ENCODE assay signal across 23 cellular contexts in the genomic region with DNA sequence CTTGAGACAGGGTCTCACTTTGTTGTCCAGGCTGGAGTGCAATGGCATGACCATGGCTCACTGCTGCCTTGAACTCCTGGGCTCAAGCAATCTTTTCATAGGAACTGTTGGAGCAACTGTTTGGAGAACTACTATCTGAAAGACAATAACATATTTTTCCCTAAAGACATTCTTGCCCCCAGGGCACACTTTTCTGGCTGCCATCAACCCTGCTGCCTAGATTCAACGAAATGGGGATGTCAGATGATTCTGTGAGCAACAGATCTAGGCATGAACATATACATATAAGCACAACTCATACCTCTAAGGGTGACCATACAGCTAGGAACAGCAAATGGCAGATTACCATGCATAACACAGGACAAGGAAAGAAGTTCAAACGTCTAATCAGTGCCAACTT. TPM values are rescaled to one million over a fixed set of nuclear protein-coding genes. Genes with fewer than 3 reads are reported as not detected.
DNase-seq lines count a peak whose midpoint lies in the region; ATAC-seq and TF ChIP-seq lines count a peak whose summit lies in the region.
"Had no signal": no experiment of that assay in that cellular context is flagged by ENCODE, and none has a peak within 500 bp of the region (broad histone marks: within the 10 kb centered on the region; RNA-seq: fewer than 3 reads in every experiment).

No MANE protein-coding gene starts in this region.

- intact Hi-C loops in CD8-positive, alpha-beta T cell (cut with DNase I, micrococcal nuclease), result no loop called here
- intact Hi-C loops in naive thymus-derived CD4-positive, alpha-beta T cell (cut with micrococcal nuclease), result loop anchor here (2.0 kb wide), 2 partner anchors 14 to 16 kb away; no protein-coding TSS in a partner anchor
- intact Hi-C loops in lower lobe of right lung (cut with DNase I), result no loop called here

- CTCF ChIA-PET in CD8-positive, alpha-beta T cell (lab: Charles Lee), result interaction anchor here (1.3 kb wide), 1 partner anchor 27 kb away, joined by 3 read pairs; no protein-coding TSS in a partner anchor
- CTCF ChIA-PET in naive thymus-derived CD4-positive, alpha-beta T cell (lab: Charles Lee), result no interaction called here

- no peaks in the 10 kb centered on the region for H3K36me3 ChIP-seq in CD8-positive, alpha-beta T cell (ENCODE audit: insufficient read depth, low read length)
- peaks cover 0 to 5% (median 0%) of the 10 kb centered on the region in 3 experiments for H3K36me3 ChIP-seq in naive thymus-derived CD4-positive, alpha-beta T cell (ENCODE audit: control insufficient read depth in 2 of 3, insufficient read depth in 3 of 3, low read length in 3 of 3)
- no peaks in the 10 kb centered on the region for H3K36me3 ChIP-seq in lower lobe of right lung
- H3K36me3 ChIP-seq: MG63 had no signal

- POLR2A ChIA-PET in CD8-positive, alpha-beta T cell (lab: Charles Lee), result interaction anchor here (1.8 kb wide), 1 partner anchor 11 kb away, joined by 5 read pairs; no protein-coding TSS in a partner anchor
- POLR2A ChIA-PET in naive thymus-derived CD4-positive, alpha-beta T cell (lab: Charles Lee), result interaction anchor here (1.0 kb wide), 1 partner anchor 26 kb away, joined by 3 read pairs; no protein-coding TSS in a partner anchor

- H3K27me3 Mint-ChIP-seq in activated naive CD8-positive, alpha-beta T cell treated with anti-CD3 and anti-CD28 coated beads, Interleukin-2, amount 50 U/mL, for 24 hours, result no peaks in the 10 kb centered on the region
- no peaks in the 10 kb centered on the region for H3K27me3 Mint-ChIP-seq in activated naive CD8-positive, alpha-beta T cell treated with anti-CD3 and anti-CD28 coated beads for 36 hours
- no peaks in the 10 kb centered on the region for H3K27me3 Mint-ChIP-seq in CD8-positive, alpha-beta T cell (ENCODE audit: low read depth)
- no peaks in the 10 kb centered on the region for H3K27me3 Mint-ChIP-seq in central memory CD8-positive, alpha-beta T cell
- no peaks in the 10 kb centered on the region for H3K27me3 Mint-ChIP-seq in naive thymus-derived CD4-positive, alpha-beta T cell
- H3K27me3 Mint-ChIP-seq: CD8-positive, alpha-beta memory T cell had no signal

- H3K4me1 Mint-ChIP-seq in activated naive CD8-positive, alpha-beta T cell treated with anti-CD3 and anti-CD28 coated beads, Interleukin-2, amount 50 U/mL, for 24 hours, result peaks cover 80% of the 10 kb centered on the region
- H3K4me1 Mint-ChIP-seq in activated naive CD8-positive, alpha-beta T cell treated with anti-CD3 and anti-CD28 coated beads for 36 hours, result peaks cover 63% of the 10 kb centered on the region
- H3K4me1 Mint-ChIP-seq in CD8-positive, alpha-beta T cell (ENCODE audit: low read depth), result peaks cover 81% of the 10 kb centered on the region
- H3K4me1 Mint-ChIP-seq in central memory CD8-positive, alpha-beta T cell, result peaks cover 69% of the 10 kb centered on the region
- peaks cover 38 to 94% (median 87%) of the 10 kb centered on the region in 7 donors for H3K4me1 Mint-ChIP-seq in naive thymus-derived CD4-positive, alpha-beta T cell

- peaks cover 9% of the 10 kb centered on the region for H3K36me3 Mint-ChIP-seq in activated naive CD8-positive, alpha-beta T cell treated with anti-CD3 and anti-CD28 coated beads, Interleukin-2, amount 50 U/mL, for 24 hours (ENCODE audit: low read depth)
- peaks cover 37% of the 10 kb centered on the region for H3K36me3 Mint-ChIP-seq in activated naive CD8-positive, alpha-beta T cell treated with anti-CD3 and anti-CD28 coated beads for 36 hours
- peaks cover 19% of the 10 kb centered on the region for H3K36me3 Mint-ChIP-seq in CD8-positive, alpha-beta T cell
- peaks cover 2% of the 10 kb centered on the region for H3K36me3 Mint-ChIP-seq in central memory CD8-positive, alpha-beta T cell (ENCODE audit: insufficient read depth)
- peaks cover 0 to 18% (median 11%) of the 10 kb centered on the region in 5 donors for H3K36me3 Mint-ChIP-seq in naive thymus-derived CD4-positive, alpha-beta T cell

- no peak overlapping the region for H3K27ac ChIP-seq in CD8-positive, alpha-beta T cell (ENCODE audit: low read depth, low read length)
- no peak overlapping the region for H3K27ac ChIP-seq in naive thymus-derived CD4-positive, alpha-beta T cell (ENCODE audit: low read depth, low read length)
- H3K27ac ChIP-seq in lower lobe of right lung, result no peak overlapping the region

- no peak for ATAC-seq in activated naive CD8-positive, alpha-beta T cell treated with anti-CD3 and anti-CD28 coated beads, Interleukin-2, amount 50 U/mL, for 24 hours
- ATAC-seq in CD8-positive, alpha-beta T cell, result no peak
- no peak for ATAC-seq in central memory CD8-positive, alpha-beta T cell (replicated peaks; ENCODE audit: extremely low read depth, poor library complexity, severe bottlenecking)
- no peak for ATAC-seq in naive thymus-derived CD4-positive, alpha-beta T cell
- ATAC-seq in lower lobe of right lung (no peak), GM18868 (IDR thresholded peaks at IDR 0.05; ENCODE audit: unreplicated experiment) (no peak), HG02610 (IDR thresholded peaks at IDR 0.05; ENCODE audit: unreplicated experiment) (no peak)

- H3K4me1 ChIP-seq in CD8-positive, alpha-beta T cell (ENCODE audit: insufficient read depth, low read length), result peaks cover 72% of the 10 kb centered on the region
- peaks cover 43 to 49% of the 10 kb centered on the region in 2 donors for H3K4me1 ChIP-seq in naive thymus-derived CD4-positive, alpha-beta T cell (ENCODE audit: control insufficient read depth in 2 of 2, insufficient read depth in 2 of 2, low read length in 2 of 2)
- H3K4me1 ChIP-seq in lower lobe of right lung, result peaks cover 65% of the 10 kb centered on the region

- H3K27ac Mint-ChIP-seq in activated naive CD8-positive, alpha-beta T cell treated with anti-CD3 and anti-CD28 coated beads, Interleukin-2, amount 50 U/mL, for 24 hours, result peak overlapping the region; percentile 24
- no peak overlapping the region for H3K27ac Mint-ChIP-seq in activated naive CD8-positive, alpha-beta T cell treated with anti-CD3 and anti-CD28 coated beads for 36 hours
- H3K27ac Mint-ChIP-seq in CD8-positive, alpha-beta T cell, result peak overlapping the region; percentile 30
- H3K27ac Mint-ChIP-seq in central memory CD8-positive, alpha-beta T cell (ENCODE audit: low read depth), result peak overlapping the region; percentile 10
- H3K27ac Mint-ChIP-seq in naive thymus-derived CD4-positive, alpha-beta T cell, result peak overlapping the region in 5 of 9 donors; percentile 2 to 73 (median 14)

- no peak overlapping the region for H3K4me3 Mint-ChIP-seq in activated naive CD8-positive, alpha-beta T cell treated with anti-CD3 and anti-CD28 coated beads, Interleukin-2, amount 50 U/mL, for 24 hours
- no peak overlapping the region for H3K4me3 Mint-ChIP-seq in activated naive CD8-positive, alpha-beta T cell treated with anti-CD3 and anti-CD28 coated beads for 36 hours
- H3K4me3 Mint-ChIP-seq in CD8-positive, alpha-beta T cell, result no peak overlapping the region
- no peak overlapping the region for H3K4me3 Mint-ChIP-seq in central memory CD8-positive, alpha-beta T cell
- H3K4me3 Mint-ChIP-seq in naive thymus-derived CD4-positive, alpha-beta T cell, result peak overlapping the region in 6 of 10 donors; percentile 5 to 68 (median 22)

- no peak overlapping the region for H3K4me3 ChIP-seq in CD8-positive, alpha-beta T cell (ENCODE audit: low read depth, low read length)
- H3K4me3 ChIP-seq in naive thymus-derived CD4-positive, alpha-beta T cell (ENCODE audit: low read length), result no peak overlapping the region
- H3K4me3 ChIP-seq in lower lobe of right lung, result no peak overlapping the region
- H3K4me3 ChIP-seq: MG63 had no signal

- H3K27me3 ChIP-seq in CD8-positive, alpha-beta T cell (ENCODE audit: insufficient read depth, low read length), result no peaks in the 10 kb centered on the region
- no peaks in the 10 kb centered on the region for H3K27me3 ChIP-seq in naive thymus-derived CD4-positive, alpha-beta T cell (ENCODE audit: control insufficient read depth in 2 of 2, insufficient read depth in 2 of 2, low read length in 2 of 2)
- H3K27me3 ChIP-seq in lower lobe of right lung (ENCODE audit: low read depth), result no peaks in the 10 kb centered on the region
- H3K27me3 ChIP-seq: MG63 had no signal

- DNase-seq in activated naive CD8-positive, alpha-beta T cell treated with anti-CD3 and anti-CD28 coated beads, Interleukin-2, amount 50 U/mL, for 24 hours, result no peak
- DNase-seq in activated naive CD8-positive, alpha-beta T cell treated with anti-CD3 and anti-CD28 coated beads for 36 hours, result no peak
- no peak for DNase-seq in CD8-positive, alpha-beta T cell
- DNase-seq in central memory CD8-positive, alpha-beta T cell (ENCODE audit: low spot score in 2 of 2), result no peak
- no peak for DNase-seq in naive thymus-derived CD4-positive, alpha-beta T cell
- no peak for DNase-seq in lower lobe of right lung
- DNase-seq: 8988T; ACHN; CD8-positive, alpha-beta memory T cell; DMS 273 treated with DMSO at 0.1 percent for 48 hours; DMS79; KBM-7; MG63; NCI-H1105 treated with DMSO at 0.1 percent for 48 hours; NCI-H146; NCI-H1930; NCI-H446; NCI-H524 treated with DMSO at 0.1 percent for 48 hours; NCI-H774; SIG-M5; SK-N-SH had no signal

- no peak for TF ChIP-seq CTCF in CD8-positive, alpha-beta T cell (IDR thresholded peaks at IDR 0.05)
- TF ChIP-seq CTCF in lower lobe of right lung (IDR thresholded peaks at IDR 0.05), result no peak

- no peaks in the 10 kb centered on the region for H3K9me3 ChIP-seq in CD8-positive, alpha-beta T cell (ENCODE audit: low read length)
- H3K9me3 ChIP-seq in naive thymus-derived CD4-positive, alpha-beta T cell (ENCODE audit: control insufficient read depth in 2 of 3, low read length in 3 of 3), result no peaks in the 10 kb centered on the region
- H3K9me3 ChIP-seq in lower lobe of right lung, result no peaks in the 10 kb centered on the region
- H3K9me3 ChIP-seq: MG63, SK-N-SH had no signal

- H3K9me3 Mint-ChIP-seq in activated naive CD8-positive, alpha-beta T cell treated with anti-CD3 and anti-CD28 coated beads, Interleukin-2, amount 50 U/mL, for 24 hours, result peaks cover 5% of the 10 kb centered on the region
- peaks cover 5% of the 10 kb centered on the region for H3K9me3 Mint-ChIP-seq in activated naive CD8-positive, alpha-beta T cell treated with anti-CD3 and anti-CD28 coated beads for 36 hours
- no peaks in the 10 kb centered on the region for H3K9me3 Mint-ChIP-seq in CD8-positive, alpha-beta T cell
- H3K9me3 Mint-ChIP-seq in central memory CD8-positive, alpha-beta T cell, result no peaks in the 10 kb centered on the region
- peaks cover 0 to 2% (median 0%) of the 10 kb centered on the region in 11 donors for H3K9me3 Mint-ChIP-seq in naive thymus-derived CD4-positive, alpha-beta T cell
- H3K9me3 Mint-ChIP-seq: CD8-positive, alpha-beta memory T cell had no signal

RNA-seq across cellular contexts. Expression of a gene that starts 27.4 kb away (rescaled TPM):
- total RNA-seq in activated naive CD8-positive, alpha-beta T cell treated with anti-CD3 and anti-CD28 coated beads for 36 hours, result 10 to 100 TPM; 85.6 to 88.0 TPM
- 100 to 1,000 TPM; 280 to 298 TPM for total RNA-seq in CD8-positive, alpha-beta T cell
- 100 to 1,000 TPM; 210 to 365 (median 265) TPM for total RNA-seq in naive thymus-derived CD4-positive, alpha-beta T cell
- 100 to 1,000 TPM; 197 to 288 TPM for polyA plus RNA-seq in naive thymus-derived CD4-positive, alpha-beta T cell
- total RNA-seq in lower lobe of right lung, result 156 TPM

Comparison
In these comparisons a context has a peak if more than half of its experiments do, and no peak if none do; other contexts are left out.
1. H3K4me3 Mint-ChIP-seq: peak in naive thymus-derived CD4-positive, alpha-beta T cell (6 of 10); none in activated naive CD8-positive, alpha-beta T cell treated with anti-CD3 and anti-CD28 coated beads, Interleukin-2, amount 50 U/mL, for 24 hours (single experiment), activated naive CD8-positive, alpha-beta T cell treated with anti-CD3 and anti-CD28 coated beads for 36 hours (single experiment), CD8-positive, alpha-beta T cell (single experiment) and central memory CD8-positive, alpha-beta T cell (single experiment).
2. intact Hi-C loops: an anchor here in naive thymus-derived CD4-positive, alpha-beta T cell (2.0 kb wide); none called in CD8-positive, alpha-beta T cell and lower lobe of right lung.